Comparison of ENCODE assay signal across 22 cellular contexts in the genomic region with DNA sequence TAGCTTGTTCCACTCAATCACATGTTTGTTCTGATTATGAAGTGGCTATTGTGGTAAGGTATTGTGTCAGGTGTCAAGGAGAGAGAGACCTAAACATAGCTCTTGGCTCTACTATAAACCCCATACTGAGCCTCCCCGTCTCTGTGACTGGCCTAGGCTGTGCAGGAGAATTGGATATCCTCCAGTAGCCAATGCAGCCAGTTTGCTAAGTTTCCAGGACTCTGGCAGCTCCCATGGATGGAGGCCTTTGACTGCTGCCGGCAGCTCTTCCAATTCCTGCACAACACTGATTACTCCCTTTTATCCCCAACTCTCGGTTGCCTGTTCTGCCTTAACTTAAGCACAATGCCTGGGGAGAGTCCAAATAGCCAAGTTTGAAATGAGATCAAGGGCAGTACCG. TPM values are rescaled to one million over a fixed set of nuclear protein-coding genes. Genes with fewer than 3 reads are reported as not detected.
A peak's percentile ranks its signal among the peaks of the same experiment; 100 is the strongest.
DNase-seq lines count a peak whose midpoint lies in the region; ATAC-seq and TF ChIP-seq lines count a peak whose summit lies in the region.
"Had no signal": no experiment of that assay in that cellular context is flagged by ENCODE, and none has a peak within 500 bp of the region (broad histone marks: within the 10 kb centered on the region; RNA-seq: fewer than 3 reads in every experiment).

No MANE protein-coding gene starts in this region.

- no peak overlapping the region for H3K27ac Mint-ChIP-seq in activated CD4-positive, alpha-beta T cell treated with anti-CD3 and anti-CD28 coated beads, Interleukin-2, amount 10 ng/mL, durations not matched to agents 24 days and 14 days
- H3K27ac Mint-ChIP-seq: activated T-helper 2 cell treated with anti-CD3 and anti-CD28 coated beads, Interferon-gamma antibody, Interleukin-2, Interleukin-4, amounts not matched to agents 10 μg/mL and 5 μg/mL and 100 μg/mL, durations not matched to agents 14 hours and 24 hours and 36 hours had no signal

- no peaks in the 10 kb centered on the region for H3K36me3 Mint-ChIP-seq in activated CD4-positive, alpha-beta T cell treated with anti-CD3 and anti-CD28 coated beads, Interleukin-2, amount 10 ng/mL, durations not matched to agents 24 days and 14 days (ENCODE audit: low read depth)

- no peaks in the 10 kb centered on the region for H3K27me3 Mint-ChIP-seq in activated CD4-positive, alpha-beta T cell treated with anti-CD3 and anti-CD28 coated beads, Interleukin-2, amount 10 ng/mL, durations not matched to agents 24 days and 14 days

- H3K4me3 ChIP-seq in heart right ventricle (no peak overlapping the region), upper lobe of right lung (no peak overlapping the region)
- H3K4me3 ChIP-seq: PC-9, SK-N-MC, suprapubic skin had no signal

- H3K27me3 ChIP-seq in heart right ventricle (no peaks in the 10 kb centered on the region), upper lobe of right lung (no peaks in the 10 kb centered on the region)
- H3K27me3 ChIP-seq: suprapubic skin had no signal

- no peak overlapping the region for H3K4me3 Mint-ChIP-seq in activated CD4-positive, alpha-beta T cell treated with anti-CD3 and anti-CD28 coated beads, Interleukin-2, amount 10 ng/mL, durations not matched to agents 24 days and 14 days

- ATAC-seq in heart right ventricle (peak; percentile 74 to 97 (median 90)), upper lobe of right lung (peak; percentile 58), GM19455 (IDR thresholded peaks at IDR 0.05; ENCODE audit: unreplicated experiment) (no peak)
- ATAC-seq: left colon had no signal

- intact Hi-C loops in heart right ventricle (cut with DNase I), result loop anchor here in 2 of 10 donors (2.0 kb wide), 2 partner anchors 59 to 107 kb away; a partner anchor contains a TSS
- intact Hi-C loops in upper lobe of right lung (cut with DNase I), result no loop called here
- intact Hi-C loops in activated CD4-positive, alpha-beta T cell treated with anti-CD3 and anti-CD28 coated beads, Interleukin-2, amount 10 ng/mL, durations not matched to agents 24 days and 14 days (cut with micrococcal nuclease), result no loop called here

- H3K9me3 ChIP-seq in heart right ventricle, result no peaks in the 10 kb centered on the region
- H3K9me3 ChIP-seq in upper lobe of right lung, result no peaks in the 10 kb centered on the region
- H3K9me3 ChIP-seq: suprapubic skin had no signal

- peak; percentile 3 for DNase-seq in NCI-H510A treated with DMSO at 0.1 percent for 48 hours (lab: John Stamatoyannopoulos, UW)
- no peak for DNase-seq in NCI-H510A (lab: John Stamatoyannopoulos, UW)
- peak; percentile 20 to 67 for DNase-seq in heart right ventricle
- peak in 34 of 56 donors; percentile 1 to 57 (median 12) for DNase-seq in nucleus accumbens (lab: John Stamatoyannopoulos, UW)
- no peak for DNase-seq in upper lobe of right lung
- no peak for DNase-seq in DMS53 (lab: John Stamatoyannopoulos, UW)
- DNase-seq in activated CD4-positive, alpha-beta T cell treated with anti-CD3 and anti-CD28 coated beads, Interleukin-2, amount 10 ng/mL, durations not matched to agents 24 days and 14 days, result no peak
- DNase-seq: 8988T; activated CD4-positive, CD25-positive, alpha-beta regulatory T cell treated with anti-CD3 and anti-CD28 coated beads, Interleukin-2, amount 50 U/mL, for 72 hours; Calu3; KG1; left colon; NCI-H1092 treated with DMSO at 0.1 percent for 48 hours; NCI-H2171; NCI-H774; PC-9; stimulated activated CD4-positive, alpha-beta T cell treated with anti-CD3 and anti-CD28 coated beads, Interleukin-4, amount 100 ng/mL, for 4 hours; T1000 had no signal

- H3K36me3 ChIP-seq in heart right ventricle, result peaks cover 0 to 22% (median 0%) of the 10 kb centered on the region in 9 donors
- H3K36me3 ChIP-seq in upper lobe of right lung, result no peaks in the 10 kb centered on the region
- H3K36me3 ChIP-seq: suprapubic skin had no signal

- TF ChIP-seq CTCF in heart right ventricle (IDR thresholded peaks at IDR 0.05) (no peak), upper lobe of right lung (IDR thresholded peaks at IDR 0.05) (no peak)

- peaks cover 3% of the 10 kb centered on the region for H3K9me3 Mint-ChIP-seq in activated CD4-positive, alpha-beta T cell treated with anti-CD3 and anti-CD28 coated beads, Interleukin-2, amount 10 ng/mL, durations not matched to agents 24 days and 14 days
- H3K9me3 Mint-ChIP-seq: activated T-helper 2 cell treated with anti-CD3 and anti-CD28 coated beads, Interferon-gamma antibody, Interleukin-2, Interleukin-4, amounts not matched to agents 10 μg/mL and 5 μg/mL and 100 μg/mL, durations not matched to agents 14 hours and 24 hours and 36 hours had no signal

- WGBS in heart right ventricle, 2 donors, result 20 to 36% methylated on average over 4 of the region's 4 CpGs

- H3K4me1 ChIP-seq in heart right ventricle, result peaks cover 5 to 64% (median 38%) of the 10 kb centered on the region in 9 donors
- H3K4me1 ChIP-seq in upper lobe of right lung, result no peaks in the 10 kb centered on the region
- H3K4me1 ChIP-seq: suprapubic skin had no signal

- H3K4me1 Mint-ChIP-seq in activated CD4-positive, alpha-beta T cell treated with anti-CD3 and anti-CD28 coated beads, Interleukin-2, amount 10 ng/mL, durations not matched to agents 24 days and 14 days, result no peaks in the 10 kb centered on the region

- H3K27ac ChIP-seq in heart right ventricle (peak overlapping the region; percentile 59 to 83 (median 77)), upper lobe of right lung (no peak overlapping the region)
- H3K27ac ChIP-seq: PC-9, SK-N-MC, suprapubic skin had no signal

RNA-seq across cellular contexts. Expression of a gene that starts 59.3 kb away (rescaled TPM):
- total RNA-seq in heart right ventricle, result 100 to 1,000 TPM in 6 of 10 donors, 10 to 100 TPM in 4; 64.3 to 128 (median 104) TPM
- 10 to 100 TPM in 1 of 2 donors, 1 to 10 TPM in 1; 8.7 to 21.1 TPM for polyA plus RNA-seq in heart right ventricle
- total RNA-seq in upper lobe of right lung, result 32.6 TPM
- 0.02 TPM in 1 of 2 replicates, not detected in the other for total RNA-seq in activated CD4-positive, alpha-beta T cell treated with anti-CD3 and anti-CD28 coated beads, Interleukin-2, amount 10 ng/mL, durations not matched to agents 24 days and 14 days
- total RNA-seq: Calu3 had no signal

Comparison
In these comparisons a context has a peak if more than half of its experiments do, and no peak if none do; other contexts are left out.
1. DNase-seq: peak in NCI-H510A treated with DMSO at 0.1 percent for 48 hours (single experiment), heart right ventricle (2 of 2) and nucleus accumbens (34 of 56); none in NCI-H510A (single experiment), upper lobe of right lung (single experiment), DMS53 (single experiment) and activated CD4-positive, alpha-beta T cell treated with anti-CD3 and anti-CD28 coated beads, Interleukin-2, amount 10 ng/mL, durations not matched to agents 24 days and 14 days (single experiment).
2. RNA of a gene that starts 59.3 kb away (total RNA-seq): 64.3 to 128 TPM in heart right ventricle and 32.6 TPM in upper lobe of right lung (single experiment); 0.02 TPM in activated CD4-positive, alpha-beta T cell treated with anti-CD3 and anti-CD28 coated beads, Interleukin-2, amount 10 ng/mL, durations not matched to agents 24 days and 14 days; every median in the first group is over 10 times any median in the second.